ENCODE assay signal across 11 cellular contexts in genomic region chr12:11797317-11797913, GRCh38.
DNase-seq lines count a peak whose midpoint lies in the region; ATAC-seq and TF ChIP-seq lines count a peak whose summit lies in the region.
"Had no signal": no experiment of that assay in that cellular context is flagged by ENCODE, and none has a peak within 500 bp of the region (broad histone marks: within the 10 kb centered on the region; RNA-seq: fewer than 3 reads in every experiment).

No MANE protein-coding gene starts in this region.

- peak; percentile 89 to 90 for DNase-seq in AML-193 (lab: John Stamatoyannopoulos, UW)
- DNase-seq in M059J (ENCODE audit: low read depth) = peak; percentile 74
- DNase-seq in chondrocyte (ENCODE audit: low spot score) = no peak
- DNase-seq in naive B cell = no peak
- DNase-seq in left colon = no peak
- DNase-seq in NCI-H2029 treated with DMSO at 0.1 percent for 48 hours (lab: John Stamatoyannopoulos, UW) = no peak
- no peak for DNase-seq in naive thymus-derived CD8-positive, alpha-beta T cell
- DNase-seq in activated CD4-positive, alpha-beta T cell treated with anti-CD3 and anti-CD28 coated beads, Interleukin-2, amount 50 U/mL, for 1 hour = no peak
- DNase-seq: GOT3 had no signal

- POLR2A ChIA-PET in naive thymus-derived CD8-positive, alpha-beta T cell (lab: Charles Lee) = no interaction called here

- no peak overlapping the region for H3K4me3 Mint-ChIP-seq in chondrocyte (ENCODE audit: unreplicated experiment)
- H3K4me3 Mint-ChIP-seq in naive B cell = peak overlapping the region in 1 of 8 donors; percentile 75
- H3K4me3 Mint-ChIP-seq in naive thymus-derived CD8-positive, alpha-beta T cell = no peak overlapping the region
- H3K4me3 Mint-ChIP-seq: neural progenitor cell; T-helper 2 cell treated with Interferon-gamma antibody and Interleukin-4, amounts not matched to agents 5 μg/mL and 100 μg/mL, for 36 hours had no signal

- no peak for ATAC-seq in naive B cell (ENCODE audit: low read depth in 2 of 2)
- ATAC-seq in left colon = no peak
- no peak for ATAC-seq in naive thymus-derived CD8-positive, alpha-beta T cell

- H3K27ac Mint-ChIP-seq in chondrocyte (ENCODE audit: unreplicated experiment) (peak overlapping the region; percentile 83), naive B cell (peak overlapping the region; percentile 5 to 85 (median 60))
- H3K27ac Mint-ChIP-seq in naive thymus-derived CD8-positive, alpha-beta T cell = peak overlapping the region in 3 of 10 donors; percentile 26 to 51 (median 48)
- H3K27ac Mint-ChIP-seq: neural progenitor cell; T-helper 2 cell treated with Interferon-gamma antibody and Interleukin-4, amounts not matched to agents 5 μg/mL and 100 μg/mL, for 36 hours had no signal

- peaks cover 64% of the 10 kb centered on the region for H3K4me1 Mint-ChIP-seq in chondrocyte (ENCODE audit: low read depth)
- H3K4me1 Mint-ChIP-seq in naive B cell = peaks cover 50 to 75% (median 56%) of the 10 kb centered on the region in 3 donors
- H3K4me1 Mint-ChIP-seq in naive thymus-derived CD8-positive, alpha-beta T cell = peaks cover 14 to 64% (median 37%) of the 10 kb centered on the region in 4 donors

- no peak for TF ChIP-seq CTCF in chondrocyte (IDR thresholded peaks at IDR 0.05)

- H3K36me3 Mint-ChIP-seq in chondrocyte (ENCODE audit: low read depth) (no peaks in the 10 kb centered on the region), naive B cell (peaks cover 0 to 18% of the 10 kb centered on the region in 2 donors)
- H3K36me3 Mint-ChIP-seq in naive thymus-derived CD8-positive, alpha-beta T cell = no peaks in the 10 kb centered on the region

- H3K9me3 Mint-ChIP-seq in chondrocyte (ENCODE audit: low read depth) (no peaks in the 10 kb centered on the region), naive B cell (no peaks in the 10 kb centered on the region)
- no peaks in the 10 kb centered on the region for H3K9me3 Mint-ChIP-seq in naive thymus-derived CD8-positive, alpha-beta T cell
- H3K9me3 Mint-ChIP-seq: T-helper 2 cell treated with Interferon-gamma antibody and Interleukin-4, amounts not matched to agents 5 μg/mL and 100 μg/mL, for 36 hours had no signal

- H3K27me3 Mint-ChIP-seq in chondrocyte (ENCODE audit: low read depth) (no peaks in the 10 kb centered on the region), naive B cell (no peaks in the 10 kb centered on the region)
- no peaks in the 10 kb centered on the region for H3K27me3 Mint-ChIP-seq in naive thymus-derived CD8-positive, alpha-beta T cell

- intact Hi-C loops in left colon (cut with DNase I, micrococcal nuclease) = no loop called here

Comparison
In these comparisons a context has a peak if more than half of its experiments do, and no peak if none do; other contexts are left out.
1. DNase-seq: peak in AML-193 (2 of 2) and M059J (single experiment); none in chondrocyte (single experiment), naive B cell (single experiment), left colon (0 of 2), NCI-H2029 treated with DMSO at 0.1 percent for 48 hours (single experiment), naive thymus-derived CD8-positive, alpha-beta T cell (0 of 10) and activated CD4-positive, alpha-beta T cell treated with anti-CD3 and anti-CD28 coated beads, Interleukin-2, amount 50 U/mL, for 1 hour (single experiment).